Comparison of ENCODE assay signal across 11 cellular contexts in the genomic region with DNA sequence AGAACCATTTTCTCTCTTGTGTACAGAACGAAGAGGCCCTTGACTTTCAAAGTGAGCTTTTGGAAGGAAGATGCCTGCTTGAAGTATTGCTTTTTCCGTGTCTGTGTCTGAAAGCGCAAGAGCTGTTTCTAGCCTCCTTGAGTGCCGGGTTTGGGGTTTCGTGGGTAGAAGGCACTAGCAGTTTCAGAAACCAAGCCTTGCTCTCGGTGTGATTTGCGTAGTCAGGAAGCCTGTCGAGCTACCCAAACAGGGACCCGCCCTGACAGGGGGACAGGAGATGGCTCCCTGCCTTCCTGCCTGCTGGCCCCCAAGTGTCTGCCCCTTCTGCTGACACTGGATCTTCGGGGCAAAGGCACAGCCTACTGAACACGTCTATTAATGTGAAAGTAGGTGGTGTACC.
A peak's percentile ranks its signal among the peaks of the same experiment; 100 is the strongest.
DNase-seq lines count a peak whose midpoint lies in the region; ATAC-seq and TF ChIP-seq lines count a peak whose summit lies in the region.
"Had no signal": no experiment of that assay in that cellular context is flagged by ENCODE, and none has a peak within 500 bp of the region (broad histone marks: within the 10 kb centered on the region; RNA-seq: fewer than 3 reads in every experiment).

No MANE protein-coding gene starts in this region.

- H2AFZ ChIP-seq in KMS-11 (ENCODE audit: low read depth): no peak overlapping the region

- peak overlapping the region; percentile 91 for H3K4me2 ChIP-seq in KMS-11
- H3K4me2 ChIP-seq: smooth muscle cell had no signal

- H3K27me3 Mint-ChIP-seq in activated T-cell treated with anti-CD3 and anti-CD28 coated beads, Interleukin-2, amount 50 U/mL, for 72 hours (ENCODE audit: low read depth): peaks cover 3% of the 10 kb centered on the region

- peak overlapping the region; percentile 65 to 73 for H3K4me3 Mint-ChIP-seq in activated T-cell treated with anti-CD3 and anti-CD28 coated beads, Interleukin-2, amount 50 U/mL, for 72 hours

- ATAC-seq in GM18519 (IDR thresholded peaks at IDR 0.05; ENCODE audit: low FRiP score, unreplicated experiment): peak; percentile 79
- ATAC-seq in activated T-cell treated with anti-CD3 and anti-CD28 coated beads, Interleukin-2, amount 50 U/mL, for 72 hours (replicated peaks in 1 of 2): peak; percentile 84 to 91
- ATAC-seq: SK-N-SH treated with all-trans-retinoic acid at 6 μM for 48 hours had no signal

- peaks cover 41% of the 10 kb centered on the region for H3K4me1 ChIP-seq in KMS-11 (ENCODE audit: low read depth, poor library complexity, severe bottlenecking)
- no peaks in the 10 kb centered on the region for H3K4me1 ChIP-seq in tibial nerve

- H3K79me2 ChIP-seq in KMS-11 (ENCODE audit: insufficient read depth, low read depth): no peaks in the 10 kb centered on the region

- no peaks in the 10 kb centered on the region for H3K36me3 Mint-ChIP-seq in activated T-cell treated with anti-CD3 and anti-CD28 coated beads, Interleukin-2, amount 50 U/mL, for 72 hours (ENCODE audit: insufficient read depth in 2 of 2)

- no peak overlapping the region for H3K9ac ChIP-seq in KMS-11

- H3K4me1 Mint-ChIP-seq in activated T-cell treated with anti-CD3 and anti-CD28 coated beads, Interleukin-2, amount 50 U/mL, for 72 hours (ENCODE audit: low read depth): peaks cover 75% of the 10 kb centered on the region

- H4K20me1 ChIP-seq in KMS-11 (ENCODE audit: insufficient read depth): no peaks in the 10 kb centered on the region

- peak; percentile 76 to 82 for DNase-seq in activated T-cell treated with anti-CD3 and anti-CD28 coated beads, Interleukin-2, amount 50 U/mL, for 72 hours
- DNase-seq in stimulated activated CD4-positive, alpha-beta T cell treated with anti-CD3 and anti-CD28 coated beads, Interleukin-1b, Interleukin-23, amount 100 ng/mL, for 48 hours: peak; percentile 80
- DNase-seq in tibial nerve (ENCODE audit: low spot score in 2 of 2) (no peak), NCI-H446 (lab: John Stamatoyannopoulos, UW) (no peak), NOMO-1 treated with dmso at 0.1 percent for 144 hours (lab: John Stamatoyannopoulos, UW; ENCODE audit: unreplicated experiment) (no peak), NCI-H526 (lab: John Stamatoyannopoulos, UW) (no peak)
- DNase-seq: Karpas-422 had no signal

- no peaks in the 10 kb centered on the region for H3K36me3 ChIP-seq in KMS-11 (ENCODE audit: insufficient read depth)
- H3K36me3 ChIP-seq in tibial nerve: no peaks in the 10 kb centered on the region

- H3K9me3 Mint-ChIP-seq in activated T-cell treated with anti-CD3 and anti-CD28 coated beads, Interleukin-2, amount 50 U/mL, for 72 hours: no peaks in the 10 kb centered on the region

- no peak for TF ChIP-seq POLR2A in tibial nerve (IDR thresholded peaks at IDR 0.05)

- peak overlapping the region; percentile 42 for H3K27ac Mint-ChIP-seq in activated T-cell treated with anti-CD3 and anti-CD28 coated beads, Interleukin-2, amount 50 U/mL, for 72 hours

- H3K27me3 ChIP-seq in KMS-11 (ENCODE audit: insufficient read depth, low read depth) (peaks cover 42% of the 10 kb centered on the region), tibial nerve (no peaks in the 10 kb centered on the region)

- H3K4me3 ChIP-seq in KMS-11 (IDR thresholded peaks at IDR 0.05; ENCODE audit: insufficient read depth, low read depth, low read length): no peak overlapping the region
- no peak overlapping the region for H3K4me3 ChIP-seq in tibial nerve
- H3K4me3 ChIP-seq: smooth muscle cell had no signal

- TF ChIP-seq EP300 in tibial nerve (IDR thresholded peaks at IDR 0.05): no peak

- WGBS in tibial nerve, 2 donors: 84 to 88% methylated on average over 11 of the region's 11 CpGs

- TF ChIP-seq CTCF in KMS-11 (conservative IDR thresholded peaks at IDR 0.05; ENCODE audit: low read depth, low read length): no peak
- TF ChIP-seq CTCF in tibial nerve (IDR thresholded peaks at IDR 0.05): no peak

- no peak overlapping the region for H3K27ac ChIP-seq in KMS-11
- H3K27ac ChIP-seq in tibial nerve: no peak overlapping the region

- no peaks in the 10 kb centered on the region for H3K9me3 ChIP-seq in tibial nerve

Comparison
In these comparisons a context has a peak if more than half of its experiments do, and no peak if none do; other contexts are left out.
1. DNase-seq: peak in activated T-cell treated with anti-CD3 and anti-CD28 coated beads, Interleukin-2, amount 50 U/mL, for 72 hours (2 of 2) and stimulated activated CD4-positive, alpha-beta T cell treated with anti-CD3 and anti-CD28 coated beads, Interleukin-1b, Interleukin-23, amount 100 ng/mL, for 48 hours (single experiment); none in tibial nerve (0 of 2), NCI-H446 (0 of 2), NOMO-1 treated with dmso at 0.1 percent for 144 hours (single experiment) and NCI-H526 (0 of 2).